In genomic region chr15:84736375-84736774, GRCh38 we compare ENCODE assay signal across 8 cellular contexts. TPM values are rescaled to one million over a fixed set of nuclear protein-coding genes. Genes with fewer than 3 reads are reported as not detected.
A peak's percentile ranks its signal among the peaks of the same experiment; 100 is the strongest.
DNase-seq lines count a peak whose midpoint lies in the region; ATAC-seq and TF ChIP-seq lines count a peak whose summit lies in the region.

No MANE protein-coding gene starts in this region.

- no peaks in the 10 kb centered on the region for H3K36me3 ChIP-seq in OCI-LY3 (replicated peaks; ENCODE audit: low read depth, low read length)
- no peaks in the 10 kb centered on the region for H3K36me3 ChIP-seq in lower lobe of right lung
- no peaks in the 10 kb centered on the region for H3K36me3 ChIP-seq in BE2C

- peaks cover 0 to 2% (median 0%) of the 10 kb centered on the region in 3 donors for H3K27me3 Mint-ChIP-seq in CD14-positive monocyte (ENCODE audit: low read depth in 3 of 3)
- no peaks in the 10 kb centered on the region for H3K27me3 Mint-ChIP-seq in activated naive CD8-positive, alpha-beta T cell

- no peaks in the 10 kb centered on the region for H4K20me1 ChIP-seq in OCI-LY3 (ENCODE audit: insufficient read depth, low read length)

- H3K9me3 Mint-ChIP-seq in CD14-positive monocyte = peaks cover 0 to 3% (median 2%) of the 10 kb centered on the region in 7 donors
- H3K9me3 Mint-ChIP-seq in activated naive CD8-positive, alpha-beta T cell (ENCODE audit: low read depth) = no peaks in the 10 kb centered on the region

- no peak for TF ChIP-seq CTCF in CD14-positive monocyte (IDR thresholded peaks at IDR 0.05)
- no peak for TF ChIP-seq CTCF in OCI-LY3 (IDR thresholded peaks at IDR 0.05; ENCODE audit: low read depth, low read length)
- no peak for TF ChIP-seq CTCF in lower lobe of right lung (IDR thresholded peaks at IDR 0.05)
- TF ChIP-seq CTCF in BE2C (IDR thresholded peaks at IDR 0.05; ENCODE audit: low read depth, low read length) = no peak

- no peaks in the 10 kb centered on the region for H3K79me2 ChIP-seq in OCI-LY3 (ENCODE audit: low read length)

- ATAC-seq in GM21576 (IDR thresholded peaks at IDR 0.05; ENCODE audit: unreplicated experiment) (peak; percentile 67), lower lobe of right lung (no peak)

- H3K4me3 Mint-ChIP-seq in CD14-positive monocyte = no peak overlapping the region
- peak overlapping the region; percentile 33 for H3K4me3 Mint-ChIP-seq in activated naive CD8-positive, alpha-beta T cell

- peak overlapping the region; percentile 90 for H3K4me2 ChIP-seq in OCI-LY3 (ENCODE audit: low read length)

- H3K9me3 ChIP-seq in OCI-LY3 (ENCODE audit: insufficient read depth, low read length) (peaks cover 5% of the 10 kb centered on the region; the same call in 1 of the 2 replicates), lower lobe of right lung (no peaks in the 10 kb centered on the region), BE2C (no peaks in the 10 kb centered on the region)

- peak overlapping the region; percentile 93 for H3K27ac ChIP-seq in OCI-LY3 (ENCODE audit: low read length)
- no peak overlapping the region for H3K27ac ChIP-seq in lower lobe of right lung

- peaks cover 0 to 4% of the 10 kb centered on the region in 2 donors for H3K36me3 Mint-ChIP-seq in CD14-positive monocyte
- H3K36me3 Mint-ChIP-seq in activated naive CD8-positive, alpha-beta T cell = no peaks in the 10 kb centered on the region

- peak overlapping the region; percentile 71; the same call in 1 of the 2 replicates for H3K4me3 ChIP-seq in OCI-LY3 (ENCODE audit: low read length)
- H3K4me3 ChIP-seq in lower lobe of right lung = no peak overlapping the region
- H3K4me3 ChIP-seq in BE2C (ENCODE audit: low read depth, low read length) = no peak overlapping the region

- DNase-seq in CD14-positive monocyte (ENCODE audit: low spot score) = no peak
- no peak for DNase-seq in lower lobe of right lung
- DNase-seq in hepatic stellate cell (ENCODE audit: low spot score) = no peak
- DNase-seq in BE2C = no peak
- DNase-seq in GOT3 (lab: John Stamatoyannopoulos, UW) = no peak

- H3K27ac Mint-ChIP-seq in CD14-positive monocyte = peak overlapping the region; percentile 82 to 99 (median 98)
- H3K27ac Mint-ChIP-seq in activated naive CD8-positive, alpha-beta T cell = peak overlapping the region; percentile 95

- H3K4me1 ChIP-seq in OCI-LY3 (ENCODE audit: low read length) = peaks cover 47% of the 10 kb centered on the region
- H3K4me1 ChIP-seq in lower lobe of right lung = peaks cover 21% of the 10 kb centered on the region
- H3K4me1 ChIP-seq in BE2C = no peaks in the 10 kb centered on the region

- intact Hi-C loops in CD14-positive monocyte (cut with micrococcal nuclease) (no loop called here), lower lobe of right lung (cut with DNase I) (no loop called here)

- H3K4me1 Mint-ChIP-seq in CD14-positive monocyte = peaks cover 60% of the 10 kb centered on the region
- peaks cover 57% of the 10 kb centered on the region for H3K4me1 Mint-ChIP-seq in activated naive CD8-positive, alpha-beta T cell (ENCODE audit: low read depth)

- H3K27me3 ChIP-seq in OCI-LY3 (ENCODE audit: low read depth, low read length) = no peaks in the 10 kb centered on the region
- no peaks in the 10 kb centered on the region for H3K27me3 ChIP-seq in lower lobe of right lung (ENCODE audit: low read depth)
- H3K27me3 ChIP-seq in BE2C = no peaks in the 10 kb centered on the region

- peak overlapping the region; percentile 81 for H3K9ac ChIP-seq in OCI-LY3 (ENCODE audit: low read length)

- H2AFZ ChIP-seq in OCI-LY3 (ENCODE audit: low read depth, low read length) = no peak overlapping the region

RNA-seq across cellular contexts. Expression of gene ZNF592, which starts 12.0 kb away (rescaled TPM):
- 1 to 10 TPM; 2.8 to 5.0 TPM for polyA plus RNA-seq in CD14-positive monocyte
- 34.8 TPM for total RNA-seq in lower lobe of right lung
- 24.2 TPM for polyA plus RNA-seq in BE2C (2012; ENCODE audit: insufficient read depth, insufficient read length, low read depth)

RNA-seq across cellular contexts. Expression of gene SEC11A, which starts 20.4 kb away (rescaled TPM):
- polyA plus RNA-seq in CD14-positive monocyte = 100 to 1,000 TPM; 154 to 166 TPM
- 205 TPM for total RNA-seq in lower lobe of right lung
- polyA plus RNA-seq in BE2C (2012; ENCODE audit: insufficient read depth, insufficient read length, low read depth) = 121 TPM
